ENCODE assay signal across 27 cellular contexts in the genomic region with DNA sequence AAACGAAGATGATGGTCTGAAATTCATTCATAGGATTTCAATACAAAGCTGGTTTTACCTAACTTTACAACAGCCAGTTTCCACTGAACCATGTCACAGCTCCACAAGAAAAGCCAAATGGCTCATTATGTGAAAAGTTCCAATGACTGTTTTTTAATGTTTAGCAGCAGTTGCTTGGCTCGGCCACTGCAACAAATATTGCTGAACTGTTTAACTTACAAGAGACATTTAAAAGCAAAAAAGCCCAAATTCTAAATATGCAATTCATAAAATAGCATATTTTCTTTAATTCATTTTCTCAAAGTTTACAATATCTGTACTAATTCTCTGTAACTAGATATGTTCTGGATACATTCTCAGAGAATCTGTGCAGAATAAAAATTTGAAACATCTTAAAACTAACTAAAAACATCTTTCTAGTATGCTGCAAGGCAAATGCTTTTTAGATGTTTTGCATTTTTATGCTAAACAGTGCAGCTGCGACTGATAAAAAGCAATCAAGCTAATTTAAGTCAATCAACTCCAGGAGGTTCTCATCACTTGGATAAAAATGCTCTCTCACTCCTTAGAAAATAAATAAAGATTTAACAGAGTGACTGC.
"Had no signal": no experiment of that assay in that cellular context is flagged by ENCODE, and none has a peak within 500 bp of the region (broad histone marks: within the 10 kb centered on the region; RNA-seq: fewer than 3 reads in every experiment).

No MANE protein-coding gene starts in this region.

- DNase-seq: activated CD8-positive, alpha-beta memory T cell treated with anti-CD3 and anti-CD28 coated beads for 24 hours; activated CD8-positive, alpha-beta memory T cell treated with anti-CD3 and anti-CD28 coated beads, Interleukin-2, amount 50 U/mL, for 48 hours; activated effector memory CD4-positive, alpha-beta T cell treated with Interleukin-2 at 50 U/mL for 16 hours; activated naive CD4-positive, alpha-beta T cell treated with anti-CD3 and anti-CD28 coated beads, Interleukin-2, amount 10 ng/mL, durations not matched to agents 7 days and 5 days; activated naive CD8-positive, alpha-beta T cell treated with anti-CD3 and anti-CD28 coated beads, Interleukin-2, amount 50 U/mL, for 24 hours; activated T-cell treated with anti-CD3 and anti-CD28 coated beads, Interleukin-2, amount 50 U/mL, for 48 hours; foreskin fibroblast; hippocampal formation; left colon; nephron progenitor cell; right lobe of liver; small intestine; stimulated activated CD4-positive, alpha-beta T cell treated with anti-CD3 and anti-CD28 coated beads, Interleukin-15, amount 100 ng/mL, for 24 hours; stimulated activated CD4-positive, alpha-beta T cell treated with anti-CD3 and anti-CD28 coated beads, Interleukin-2, amount 100 ng/mL, for 48 hours; stimulated activated naive CD8-positive, alpha-beta T cell treated with anti-CD3 and anti-CD28 coated beads, Interleukin-15, amount 100 ng/mL, for 72 hours; T-helper 1 cell; T-helper 9 cell; transverse colon; uterus had no signal

- H3K9me3 ChIP-seq: uterus had no signal

- H3K27ac ChIP-seq: breast epithelium, coronary artery, right lobe of liver, suprapubic skin, transverse colon, uterus had no signal

- ATAC-seq: activated CD4-positive, CD25-positive, alpha-beta regulatory T cell treated with anti-CD3 and anti-CD28 coated beads, Interleukin-2, amount 50 U/mL, for 24 hours; activated naive CD8-positive, alpha-beta T cell treated with anti-CD3 and anti-CD28 coated beads, Interleukin-2, amount 50 U/mL, for 24 hours; esophagus mucosa; left colon; right lobe of liver; stimulated activated naive CD8-positive, alpha-beta T cell treated with anti-CD3 and anti-CD28 coated beads, Interleukin-15, amount 100 ng/mL, for 72 hours had no signal

- FAIRE-seq: astrocyte, islet of Langerhans, small intestine had no signal

- H3K36me3 ChIP-seq: breast epithelium, right lobe of liver, suprapubic skin, transverse colon, uterus had no signal

- H3K4me1 ChIP-seq: breast epithelium, right lobe of liver, suprapubic skin, transverse colon, uterus had no signal

- H3K4me3 ChIP-seq: breast epithelium, coronary artery, lung, right lobe of liver, suprapubic skin, transverse colon, uterus had no signal

- H3K27me3 ChIP-seq: breast epithelium, right lobe of liver, suprapubic skin, transverse colon, uterus had no signal
